In genomic region chr17:51085150-51085805, GRCh38 we compare ENCODE assay signal across 16 cellular contexts. TPM values are rescaled to one million over a fixed set of nuclear protein-coding genes. Genes with fewer than 3 reads are reported as not detected.
DNase-seq lines count a peak whose midpoint lies in the region; ATAC-seq, FAIRE-seq and TF ChIP-seq lines count a peak whose summit lies in the region.
"Had no signal": no experiment of that assay in that cellular context is flagged by ENCODE, and none has a peak within 500 bp of the region (broad histone marks: within the 10 kb centered on the region; RNA-seq: fewer than 3 reads in every experiment).

No MANE protein-coding gene starts in this region.

- BruUV-seq in IMR-90 (replicated peaks; lab: Mats Ljungman, UMichigan), result no TSS peak

- H3K27ac ChIP-seq in A549 (peak overlapping the region; percentile 2 to 57; a peak in 3 of 6 replicates), IMR-90 (ENCODE audit: insufficient read depth, low read length) (peak overlapping the region; percentile 54)

- FAIRE-seq in A549 (lab: Jason Lieb, UNC), result peak; percentile 83
- FAIRE-seq: GM18507, kidney had no signal

- intact Hi-C loops in IMR-90 (cut with micrococcal nuclease), result no loop called here
- intact Hi-C loops in activated T-helper 1 cell treated with anti-CD3 and anti-CD28 coated beads, Interleukin-12 subunit alpha, Interleukin-12 subunit beta, Interleukin-2, Interleukin-4 antibody, amounts not matched to agents 30 ng/mL and 10 ng/mL and 1 ng/mL, durations not matched to agents 14 hours and 24 hours and 36 hours (cut with micrococcal nuclease), result no loop called here

- H3K18ac ChIP-seq in IMR-90 (ENCODE audit: low read depth, low read length), result peak overlapping the region; percentile 95; the same call in 1 of the 2 replicates

- dilution Hi-C loops in IMR-90 (cut with HindIII; ENCODE audit: low sequenced_read_pairs, unreplicated experiment), result no loop called here

- WGBS in A549 (ENCODE audit: missing lambda C conversion rate), result 30% methylated on average over 6 of the region's 6 CpGs
- no CpG with 5 or more reads among the region's 6 CpGs for WGBS in IMR-90 (ENCODE audit: extremely low coverage in 2 of 2, insufficient read length in 1 of 2), 2 experiments

- CTCF ChIA-PET in A549 (lab: Yijun Ruan, JAX), result interaction anchor here (0.7 to 3.4 kb wide), 8 partner anchors 9 to 315 kb away, joined by 3 to 15 read pairs (median 4); partner anchors contain the start of gene NME1
- CTCF ChIA-PET in IMR-90 (lab: Yijun Ruan, JAX), result interaction anchor here (0.7 kb wide), 1 partner anchor 19 kb away, joined by 3 read pairs; no protein-coding TSS in a partner anchor

- no peaks in the 10 kb centered on the region for H3K9me3 Mint-ChIP-seq in activated T-helper 1 cell treated with anti-CD3 and anti-CD28 coated beads, Interleukin-12 subunit alpha, Interleukin-12 subunit beta, Interleukin-2, Interleukin-4 antibody, amounts not matched to agents 30 ng/mL and 10 ng/mL and 1 ng/mL, durations not matched to agents 14 hours and 24 hours and 36 hours
- H3K9me3 Mint-ChIP-seq: GM23338, IgD-negative memory B cell had no signal

- H3K4ac ChIP-seq in IMR-90 (ENCODE audit: low read depth, low read length), result peak overlapping the region; percentile 39; the same call in 1 of the 2 replicates

- H3K9ac ChIP-seq in IMR-90 (ENCODE audit: low read depth, low read length), result no peak overlapping the region; the same call in 1 of the 2 replicates

- peaks cover 9% of the 10 kb centered on the region for H3K9me1 ChIP-seq in IMR-90 (ENCODE audit: insufficient read depth, low read length)

- H3K14ac ChIP-seq in IMR-90 (replicated peaks; ENCODE audit: low read depth, low read length), result no peak overlapping the region

- H3K79me1 ChIP-seq in IMR-90 (ENCODE audit: low read depth in 1 of 2, low read length in 2 of 2), result peaks cover 29 to 67% of the 10 kb centered on the region in 2 experiments

- H3K4me1 Mint-ChIP-seq in activated T-helper 1 cell treated with anti-CD3 and anti-CD28 coated beads, Interleukin-12 subunit alpha, Interleukin-12 subunit beta, Interleukin-2, Interleukin-4 antibody, amounts not matched to agents 30 ng/mL and 10 ng/mL and 1 ng/mL, durations not matched to agents 14 hours and 24 hours and 36 hours (ENCODE audit: low read depth), result peaks cover 9% of the 10 kb centered on the region
- H3K4me1 Mint-ChIP-seq: GM23338 had no signal

- H3K4me3 Mint-ChIP-seq in activated T-helper 1 cell treated with anti-CD3 and anti-CD28 coated beads, Interleukin-12 subunit alpha, Interleukin-12 subunit beta, Interleukin-2, Interleukin-4 antibody, amounts not matched to agents 30 ng/mL and 10 ng/mL and 1 ng/mL, durations not matched to agents 14 hours and 24 hours and 36 hours, result no peak overlapping the region
- H3K4me3 Mint-ChIP-seq: GM23338 had no signal

- POLR2A ChIA-PET in A549 (lab: Yijun Ruan, JAX), result interaction anchor here (0.5 to 1.7 kb wide), 3 partner anchors 9 to 219 kb away, joined by 3 to 20 read pairs (median 3); partner anchors contain the start of gene SPAG9
- POLR2A ChIA-PET in IMR-90 (lab: Charles Lee; ENCODE audit: unreplicated experiment), result no interaction called here

- H3K23ac ChIP-seq in IMR-90 (ENCODE audit: low read depth, low read length), result no peak overlapping the region

- H3K36me3 ChIP-seq in IMR-90 (ENCODE audit: control insufficient read depth, insufficient read depth, low read length), result no peaks in the 10 kb centered on the region

- H2AK9ac ChIP-seq in IMR-90 (replicated peaks; ENCODE audit: low read depth, low read length, poor library complexity), result no peak overlapping the region

- no peak overlapping the region for H2AFZ ChIP-seq in IMR-90 (replicated peaks; ENCODE audit: low read length, poor library complexity)
- H2AFZ ChIP-seq: GM23338 had no signal

- peak overlapping the region; percentile 17; the same call in 1 of the 2 replicates for H4K91ac ChIP-seq in IMR-90 (ENCODE audit: insufficient read depth, low read depth, low read length)

- TF ChIP-seq EP300 in A549 (IDR thresholded peaks at IDR 0.05), result no peak

- H4K8ac ChIP-seq in IMR-90 (ENCODE audit: low read depth in 2 of 2, low read length in 2 of 2), result peak overlapping the region in 1 of 2 experiments; percentile 58; a peak in 2 of 4 replicates

- H2AK5ac ChIP-seq in IMR-90 (ENCODE audit: low read depth, low read length), result peak overlapping the region; percentile 59; the same call in 1 of the 2 replicates

- DNase-seq in A549 (ENCODE audit: low read depth in 1 of 2, low spot score in 1 of 2), result peak in 1 of 2 experiments; percentile 21
- peak; percentile 39 for DNase-seq in IMR-90
- DNase-seq in fibroblast of the aortic adventitia (ENCODE audit: low read depth), result peak; percentile 62
- DNase-seq in SHP77 treated with DMSO at 0.1 percent for 48 hours (lab: John Stamatoyannopoulos, UW), result no peak
- DNase-seq in globus pallidus (ENCODE audit: low spot score), result no peak
- no peak for DNase-seq in activated T-helper 1 cell treated with anti-CD3 and anti-CD28 coated beads, Interleukin-12 subunit alpha, Interleukin-12 subunit beta, Interleukin-2, Interleukin-4 antibody, amounts not matched to agents 30 ng/mL and 10 ng/mL and 1 ng/mL, durations not matched to agents 14 hours and 24 hours and 36 hours (ENCODE audit: low spot score)
- DNase-seq: anterior cingulate cortex, kidney, mucosa of descending colon, NCI-H1417 treated with DMSO at 0.1 percent for 48 hours, NCI-H446 treated with DMSO at 0.1 percent for 48 hours had no signal

- no peak for TF ChIP-seq POLR2A in A549 (IDR thresholded peaks at IDR 0.05; ENCODE audit: low read length)
- no peak for TF ChIP-seq POLR2A in IMR-90 (IDR thresholded peaks at IDR 0.05; ENCODE audit: low read depth, low read length)

- no peaks in the 10 kb centered on the region for H3K27me3 ChIP-seq in IMR-90 (ENCODE audit: control insufficient read depth, insufficient read depth, low read length)

- H3K4me3 ChIP-seq in A549 (no peak overlapping the region), IMR-90 (ENCODE audit: insufficient read depth, low read depth, low read length) (peak overlapping the region; percentile 26; the same call in 1 of the 2 replicates), WI38 (ENCODE audit: low read depth, low read length) (peak overlapping the region; percentile 29), fibroblast of the aortic adventitia (ENCODE audit: low read depth, low read length) (peak overlapping the region; percentile 8)
- H3K4me3 ChIP-seq: GM23338, mucosa of descending colon had no signal

- H3K4me1 ChIP-seq in A549 (peaks cover 30% of the 10 kb centered on the region), IMR-90 (ENCODE audit: control insufficient read depth, insufficient read depth, low read length) (peaks cover 11% of the 10 kb centered on the region)

- no peak overlapping the region for H3K27ac Mint-ChIP-seq in activated T-helper 1 cell treated with anti-CD3 and anti-CD28 coated beads, Interleukin-12 subunit alpha, Interleukin-12 subunit beta, Interleukin-2, Interleukin-4 antibody, amounts not matched to agents 30 ng/mL and 10 ng/mL and 1 ng/mL, durations not matched to agents 14 hours and 24 hours and 36 hours
- H3K27ac Mint-ChIP-seq: GM23338, IgD-negative memory B cell had no signal

- H4K5ac ChIP-seq in IMR-90 (ENCODE audit: low read depth, low read length), result peak overlapping the region; percentile 79; the same call in 1 of the 2 replicates

- TF ChIP-seq CTCF in A549 (IDR thresholded peaks at IDR 0.05) (no peak), IMR-90 (conservative IDR thresholded peaks at IDR 0.05; ENCODE audit: low read depth, low read length) (no peak), WI38 (IDR thresholded peaks at IDR 0.05; ENCODE audit: low read depth, low read length) (no peak), fibroblast of the aortic adventitia (IDR thresholded peaks at IDR 0.05; ENCODE audit: insufficient read depth, low read length) (no peak)

- H2BK120ac ChIP-seq in IMR-90 (ENCODE audit: low read depth, low read length), result peak overlapping the region; percentile 35; the same call in 1 of the 2 replicates

- TF ChIP-seq RAD21 in A549 (conservative IDR thresholded peaks at IDR 0.05 in 1 of 2, IDR thresholded peaks at IDR 0.05 in 1 of 2), result no peak
- no peak for TF ChIP-seq RAD21 in IMR-90 (IDR thresholded peaks at IDR 0.05; ENCODE audit: low read length)

- H3K4me2 ChIP-seq in A549 (peak overlapping the region; percentile 61), IMR-90 (ENCODE audit: low read depth, low read length) (peak overlapping the region; percentile 91; the same call in 1 of the 2 replicates)
- H3K4me2 ChIP-seq: GM23338 had no signal

- H3K27me3 Mint-ChIP-seq in activated T-helper 1 cell treated with anti-CD3 and anti-CD28 coated beads, Interleukin-12 subunit alpha, Interleukin-12 subunit beta, Interleukin-2, Interleukin-4 antibody, amounts not matched to agents 30 ng/mL and 10 ng/mL and 1 ng/mL, durations not matched to agents 14 hours and 24 hours and 36 hours (ENCODE audit: insufficient read depth), result no peaks in the 10 kb centered on the region
- H3K27me3 Mint-ChIP-seq: IgD-negative memory B cell had no signal

- in situ Hi-C loops in IMR-90 (cut with MboI; ENCODE audit: low sequenced_read_pairs), result no loop called here

- H2BK5ac ChIP-seq in IMR-90 (ENCODE audit: low read depth, low read length, poor library complexity, severe bottlenecking), result peak overlapping the region; percentile 87

- H2BK20ac ChIP-seq in IMR-90 (ENCODE audit: low read depth, low read length), result no peak overlapping the region

- no peak overlapping the region; the same call in 2 of the 3 replicates for H2BK15ac ChIP-seq in IMR-90 (ENCODE audit: low read depth, low read length)

- peaks cover 6% of the 10 kb centered on the region for H3K36me3 Mint-ChIP-seq in activated T-helper 1 cell treated with anti-CD3 and anti-CD28 coated beads, Interleukin-12 subunit alpha, Interleukin-12 subunit beta, Interleukin-2, Interleukin-4 antibody, amounts not matched to agents 30 ng/mL and 10 ng/mL and 1 ng/mL, durations not matched to agents 14 hours and 24 hours and 36 hours (ENCODE audit: low read depth)

- H4K20me1 ChIP-seq in IMR-90 (ENCODE audit: insufficient read depth, low read length), result no peaks in the 10 kb centered on the region; the same call in 1 of the 2 replicates

- peak overlapping the region; percentile 50; the same call in 1 of the 2 replicates for H3K56ac ChIP-seq in IMR-90 (ENCODE audit: extremely low read depth, insufficient read depth, low read length)

- ATAC-seq in A549, result peak in 1 of 2 experiments; percentile 12; a peak in 1 of 6 replicates
- peak; percentile 45 for ATAC-seq in IMR-90 (ENCODE audit: low read depth)
- ATAC-seq in GM19397 (IDR thresholded peaks at IDR 0.05; ENCODE audit: unreplicated experiment), result no peak
- ATAC-seq: GM23338, mucosa of descending colon had no signal

- H3K9me3 ChIP-seq in A549 (no peaks in the 10 kb centered on the region), IMR-90 (ENCODE audit: control insufficient read depth, insufficient read depth, low read length) (no peaks in the 10 kb centered on the region)
- H3K9me3 ChIP-seq: mucosa of descending colon had no signal

RNA-seq across cellular contexts. Expression of gene SPAG9, which starts 35.4 kb away (rescaled TPM):
- 69.6 and 71.1 TPM in 2 replicates for polyA plus RNA-seq in A549 (2011; rRNA removed)
- 18.5 and 19.6 TPM in 2 replicates for polyA plus RNA-seq in A549 (2012; cell fraction: cytosol; rRNA removed)
- polyA plus RNA-seq in A549 (2012; cell fraction: nucleus; rRNA removed), result 24.3 and 37.8 TPM in 2 replicates
- polyA plus RNA-seq in A549 (2017; fragmentation: RNase III; extraction: RNeasy Plus Mini Kit Qiagen cat#74134 plus additional on column Dnase treatment), result 60.5 to 72.2 TPM (median 69.0 TPM) in 3 replicates
- polyA minus RNA-seq in A549 (2011; rRNA and poly(A)+ RNA removed), result 90.7 and 94.9 TPM in 2 replicates
- 75.5 and 93.9 TPM in 2 replicates for total RNA-seq in IMR-90 (2012; rRNA removed)
- polyA plus RNA-seq in IMR-90 (2012; rRNA removed), result 20.6 and 26.7 TPM in 2 replicates
- polyA plus RNA-seq in IMR-90 (2012; cell fraction: cytosol; rRNA removed), result 4.7 and 6.2 TPM in 2 replicates
- 14.2 and 68.3 TPM in 2 replicates for polyA plus RNA-seq in IMR-90 (2012; cell fraction: nucleus; rRNA removed; ENCODE audit: low replicate concordance)
- total RNA-seq in fibroblast of the aortic adventitia (ENCODE audit: low replicate concordance), result 95.9 and 135 TPM in 2 replicates
- 44.1 and 45.2 TPM in 2 replicates for total RNA-seq in activated T-helper 1 cell treated with anti-CD3 and anti-CD28 coated beads, Interleukin-12 subunit alpha, Interleukin-12 subunit beta, Interleukin-2, Interleukin-4 antibody, amounts not matched to agents 30 ng/mL and 10 ng/mL and 1 ng/mL, durations not matched to agents 14 hours and 24 hours and 36 hours

Comparison
In these comparisons a context has a peak if more than half of its experiments do, and no peak if none do; other contexts are left out.
1. DNase-seq: peak in IMR-90 (single experiment) and fibroblast of the aortic adventitia (single experiment); none in SHP77 treated with DMSO at 0.1 percent for 48 hours (single experiment), globus pallidus (single experiment) and activated T-helper 1 cell treated with anti-CD3 and anti-CD28 coated beads, Interleukin-12 subunit alpha, Interleukin-12 subunit beta, Interleukin-2, Interleukin-4 antibody, amounts not matched to agents 30 ng/mL and 10 ng/mL and 1 ng/mL, durations not matched to agents 14 hours and 24 hours and 36 hours (single experiment).